22 cellular contexts compared by ENCODE assay signal in the genomic region with DNA sequence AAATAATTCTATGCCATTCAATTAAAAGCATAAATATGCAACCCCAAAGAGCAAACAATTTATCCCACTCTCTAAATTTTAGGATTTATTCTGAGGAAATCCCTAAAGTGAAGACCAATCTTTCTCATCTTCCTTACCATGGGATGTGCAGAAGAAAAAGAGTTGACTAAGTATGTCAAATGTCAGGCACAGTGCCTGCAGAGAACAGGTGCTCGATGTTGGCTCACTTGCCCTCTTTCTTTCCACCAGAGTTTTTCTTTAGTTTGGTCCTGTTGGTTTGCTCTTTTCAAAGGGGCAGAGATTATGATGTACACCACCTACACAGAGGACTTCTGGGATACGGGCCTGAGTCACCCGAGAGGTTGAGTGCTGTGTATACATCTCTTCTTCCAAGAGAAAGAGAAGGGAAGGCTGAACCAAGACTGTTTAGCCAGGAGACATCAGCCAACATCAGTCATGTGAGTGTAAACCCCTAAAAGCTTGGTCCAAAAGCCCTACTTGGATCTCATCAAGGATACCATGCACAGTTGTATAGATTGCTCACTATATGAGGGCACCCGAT.
"Had no signal": no experiment of that assay in that cellular context is flagged by ENCODE, and none has a peak within 500 bp of the region (broad histone marks: within the 10 kb centered on the region; RNA-seq: fewer than 3 reads in every experiment).

No MANE protein-coding gene starts in this region.

- ATAC-seq: activated CD4-positive, CD25-positive, alpha-beta regulatory T cell treated with anti-CD3 and anti-CD28 coated beads, Interleukin-2, amount 50 U/mL, for 24 hours; left cardiac atrium; left ventricle myocardium superior; right cardiac atrium had no signal

- H3K9me3 ChIP-seq: adrenal gland, body of pancreas, esophagus squamous epithelium, thoracic aorta, uterus had no signal

- H3K27me3 ChIP-seq: adrenal gland, body of pancreas, uterus had no signal

- DNase-seq: activated CD4-positive, alpha-beta T cell treated with anti-CD3 and anti-CD28 coated beads for 48 hours; activated CD4-positive, alpha-beta T cell treated with anti-CD3 and anti-CD28 coated beads, Interleukin-2, amount 50 U/mL, for 48 hours; activated CD8-positive, alpha-beta memory T cell treated with anti-CD3 and anti-CD28 coated beads for 24 hours; activated effector memory CD4-positive, alpha-beta T cell treated with Interleukin-2 at 50 U/mL for 16 hours; activated naive CD4-positive, alpha-beta T cell treated with Interleukin-2 at 50 U/mL for 16 hours; adrenal gland; aorta; body of pancreas; dermis blood vessel endothelial cell; effector CD4-positive, alpha-beta T cell; esophagus squamous epithelium; foreskin melanocyte; glutamatergic neuron; left cardiac atrium; left ventricle myocardium superior; right cardiac atrium; stimulated activated CD4-positive, alpha-beta T cell treated with anti-CD3 and anti-CD28 coated beads, Interleukin-4, amount 100 ng/mL, for 1 hour; trophoblast cell; uterus; WERI-Rb-1 had no signal

- H3K27ac ChIP-seq: adrenal gland, esophagus squamous epithelium, thoracic aorta, uterus, WERI-Rb-1 had no signal

- H3K4me3 ChIP-seq: adrenal gland, body of pancreas, esophagus squamous epithelium, thoracic aorta, uterus had no signal

- H3K4me1 ChIP-seq: adrenal gland, esophagus squamous epithelium, uterus had no signal

- H3K36me3 ChIP-seq: adrenal gland, esophagus squamous epithelium, thoracic aorta, uterus, WERI-Rb-1 had no signal
